1 cellular context compared by ENCODE assay signal in genomic region chr12:65666876-65667275, GRCh38.
TF ChIP-seq lines count a peak whose summit lies in the region.

No MANE protein-coding gene starts in this region.

TF ChIP-seq in K562, 482 proteins besides CTCF, POLR2A, EP300 and RAD21 (continued from another document and continues in another):
- peak; percentile 59 for TF ChIP-seq TEAD4 (IDR thresholded peaks at IDR 0.05; ENCODE audit: low read length)
- TF ChIP-seq TEAD4 (CRISPR knock-in tag; IDR thresholded peaks at IDR 0.05; ENCODE audit: borderline replicate concordance): no peak
- no peak for TF ChIP-seq ATF1 (CRISPR knock-in tag; IDR thresholded peaks at IDR 0.05)
- peak; percentile 68 for TF ChIP-seq ATF1 (tag; IDR thresholded peaks at IDR 0.05)
- peak; percentile 34; the same call in 1 of the 2 replicates for TF ChIP-seq L3MBTL2 (IDR thresholded peaks at IDR 0.05)
- peak; percentile 85 for TF ChIP-seq ARID1B (IDR thresholded peaks at IDR 0.05)
- TF ChIP-seq JUN (IDR thresholded peaks at IDR 0.05; ENCODE audit: borderline replicate concordance, low read depth, low read length): peak; percentile 57; the same call in 1 of the 2 replicates
- no peak for TF ChIP-seq JUN (CRISPR knock-in tag; IDR thresholded peaks at IDR 0.05; ENCODE audit: borderline replicate concordance)
- no peak for TF ChIP-seq NR4A1 (CRISPR knock-in tag; IDR thresholded peaks at IDR 0.05)
- TF ChIP-seq NR4A1 (tag; IDR thresholded peaks at IDR 0.05): 0 out of 2 replicates have a peak, but pooled peaks have one; percentile 18
- TF ChIP-seq HMBOX1 (IDR thresholded peaks at IDR 0.05): peak; percentile 39; the same call in 1 of the 2 replicates
- 0 out of 2 replicates have a peak, but pooled peaks have one; percentile 32 for TF ChIP-seq ZNF311 (CRISPR knock-in tag; IDR thresholded peaks at IDR 0.05)
- TF ChIP-seq HDAC2 (IDR thresholded peaks at IDR 0.05): peak; percentile 56; the same call in 1 of the 2 replicates
- TF ChIP-seq NBN (IDR thresholded peaks at IDR 0.05; ENCODE audit: low read depth): 0 out of 2 replicates have a peak, but pooled peaks have one; percentile 33
- no peak for TF ChIP-seq IFI16 (CRISPR knock-in tag; IDR thresholded peaks at IDR 0.05)
- TF ChIP-seq, protein P1, sequence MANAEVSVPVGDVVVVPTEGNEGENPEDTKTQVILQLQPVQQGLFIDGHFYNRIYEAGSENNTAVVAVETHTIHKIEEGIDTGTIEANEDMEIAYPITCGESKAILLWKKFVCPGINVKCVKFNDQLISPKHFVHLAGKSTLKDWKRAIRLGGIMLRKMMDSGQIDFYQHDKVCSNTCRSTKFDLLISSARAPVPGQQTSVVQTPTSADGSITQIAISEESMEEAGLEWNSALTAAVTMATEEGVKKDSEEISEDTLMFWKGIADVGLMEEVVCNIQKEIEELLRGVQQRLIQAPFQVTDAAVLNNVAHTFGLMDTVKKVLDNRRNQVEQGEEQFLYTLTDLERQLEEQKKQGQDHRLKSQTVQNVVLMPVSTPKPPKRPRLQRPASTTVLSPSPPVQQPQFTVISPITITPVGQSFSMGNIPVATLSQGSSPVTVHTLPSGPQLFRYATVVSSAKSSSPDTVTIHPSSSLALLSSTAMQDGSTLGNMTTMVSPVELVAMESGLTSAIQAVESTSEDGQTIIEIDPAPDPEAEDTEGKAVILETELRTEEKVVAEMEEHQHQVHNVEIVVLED (CRISPR knock-in tag; IDR thresholded peaks at IDR 0.05): no peak
- TF ChIP-seq SMARCA4 (IDR thresholded peaks at IDR 0.05): peak; percentile 87
- TF ChIP-seq, protein P2, sequence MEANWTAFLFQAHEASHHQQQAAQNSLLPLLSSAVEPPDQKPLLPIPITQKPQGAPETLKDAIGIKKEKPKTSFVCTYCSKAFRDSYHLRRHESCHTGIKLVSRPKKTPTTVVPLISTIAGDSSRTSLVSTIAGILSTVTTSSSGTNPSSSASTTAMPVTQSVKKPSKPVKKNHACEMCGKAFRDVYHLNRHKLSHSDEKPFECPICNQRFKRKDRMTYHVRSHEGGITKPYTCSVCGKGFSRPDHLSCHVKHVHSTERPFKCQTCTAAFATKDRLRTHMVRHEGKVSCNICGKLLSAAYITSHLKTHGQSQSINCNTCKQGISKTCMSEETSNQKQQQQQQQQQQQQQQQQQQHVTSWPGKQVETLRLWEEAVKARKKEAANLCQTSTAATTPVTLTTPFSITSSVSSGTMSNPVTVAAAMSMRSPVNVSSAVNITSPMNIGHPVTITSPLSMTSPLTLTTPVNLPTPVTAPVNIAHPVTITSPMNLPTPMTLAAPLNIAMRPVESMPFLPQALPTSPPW (CRISPR knock-in tag; IDR thresholded peaks at IDR 0.05): peak; percentile 30; the same call in 1 of the 2 replicates
- no peak for TF ChIP-seq FOXK1 (CRISPR knock-in tag; IDR thresholded peaks at IDR 0.05; ENCODE audit: borderline replicate concordance)
- peak; percentile 74 for TF ChIP-seq SMARCC2 (IDR thresholded peaks at IDR 0.05; ENCODE audit: low read depth)
- TF ChIP-seq, protein P3, sequence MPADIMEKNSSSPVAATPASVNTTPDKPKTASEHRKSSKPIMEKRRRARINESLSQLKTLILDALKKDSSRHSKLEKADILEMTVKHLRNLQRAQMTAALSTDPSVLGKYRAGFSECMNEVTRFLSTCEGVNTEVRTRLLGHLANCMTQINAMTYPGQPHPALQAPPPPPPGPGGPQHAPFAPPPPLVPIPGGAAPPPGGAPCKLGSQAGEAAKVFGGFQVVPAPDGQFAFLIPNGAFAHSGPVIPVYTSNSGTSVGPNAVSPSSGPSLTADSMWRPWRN (IDR thresholded peaks at IDR 0.05; ENCODE audit: low read depth): no peak
- no peak for TF ChIP-seq SFPQ (IDR thresholded peaks at IDR 0.05; ENCODE audit: low read depth, low read length)
- TF ChIP-seq DPF2 (IDR thresholded peaks at IDR 0.05): peak; percentile 82
- TF ChIP-seq CREM (IDR thresholded peaks at IDR 0.05; ENCODE audit: low read depth): peak; percentile 84
- peak; percentile 86; the same call in 1 of the 2 replicates for TF ChIP-seq DMBX1 (CRISPR knock-in tag; IDR thresholded peaks at IDR 0.05; ENCODE audit: borderline replicate concordance)
- no peak for TF ChIP-seq NR2C1 (IDR thresholded peaks at IDR 0.05)
- TF ChIP-seq NR2C1 (tag; IDR thresholded peaks at IDR 0.05): peak; percentile 38
- no peak for TF ChIP-seq FOXJ3 (CRISPR knock-in tag; IDR thresholded peaks at IDR 0.05)
- no peak for TF ChIP-seq TCF7 (IDR thresholded peaks at IDR 0.05; ENCODE audit: borderline replicate concordance)
- no peak for TF ChIP-seq ZNF707 (CRISPR knock-in tag; conservative IDR thresholded peaks at IDR 0.05)
- peak; percentile 37; the same call in 1 of the 2 replicates for TF ChIP-seq ZKSCAN8 (CRISPR knock-in tag; IDR thresholded peaks at IDR 0.05)
- TF ChIP-seq ZNF75A (CRISPR knock-in tag; IDR thresholded peaks at IDR 0.05): no peak
- TF ChIP-seq, protein P4, sequence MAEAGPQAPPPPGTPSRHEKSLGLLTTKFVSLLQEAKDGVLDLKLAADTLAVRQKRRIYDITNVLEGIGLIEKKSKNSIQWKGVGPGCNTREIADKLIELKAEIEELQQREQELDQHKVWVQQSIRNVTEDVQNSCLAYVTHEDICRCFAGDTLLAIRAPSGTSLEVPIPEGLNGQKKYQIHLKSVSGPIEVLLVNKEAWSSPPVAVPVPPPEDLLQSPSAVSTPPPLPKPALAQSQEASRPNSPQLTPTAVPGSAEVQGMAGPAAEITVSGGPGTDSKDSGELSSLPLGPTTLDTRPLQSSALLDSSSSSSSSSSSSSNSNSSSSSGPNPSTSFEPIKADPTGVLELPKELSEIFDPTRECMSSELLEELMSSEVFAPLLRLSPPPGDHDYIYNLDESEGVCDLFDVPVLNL (CRISPR knock-in tag; IDR thresholded peaks at IDR 0.05; ENCODE audit: low read depth): no peak
- TF ChIP-seq ZNF316 (IDR thresholded peaks at IDR 0.05): no peak
- TF ChIP-seq NEUROD1 (IDR thresholded peaks at IDR 0.05; ENCODE audit: borderline replicate concordance, low read depth, low read length, partially characterized antibody): peak; percentile 19
- TF ChIP-seq BACH1 (tag; IDR thresholded peaks at IDR 0.05): peak; percentile 35; the same call in 1 of the 2 replicates
- peak; percentile 92 for TF ChIP-seq JUND (IDR thresholded peaks at IDR 0.05; ENCODE audit: borderline replicate concordance, low read depth, low read length)
- TF ChIP-seq JUND (tag; IDR thresholded peaks at IDR 0.05; ENCODE audit: borderline replicate concordance, low read depth, low read length): peak; percentile 89; the same call in 2 of the 3 replicates
- TF ChIP-seq, protein P5, sequence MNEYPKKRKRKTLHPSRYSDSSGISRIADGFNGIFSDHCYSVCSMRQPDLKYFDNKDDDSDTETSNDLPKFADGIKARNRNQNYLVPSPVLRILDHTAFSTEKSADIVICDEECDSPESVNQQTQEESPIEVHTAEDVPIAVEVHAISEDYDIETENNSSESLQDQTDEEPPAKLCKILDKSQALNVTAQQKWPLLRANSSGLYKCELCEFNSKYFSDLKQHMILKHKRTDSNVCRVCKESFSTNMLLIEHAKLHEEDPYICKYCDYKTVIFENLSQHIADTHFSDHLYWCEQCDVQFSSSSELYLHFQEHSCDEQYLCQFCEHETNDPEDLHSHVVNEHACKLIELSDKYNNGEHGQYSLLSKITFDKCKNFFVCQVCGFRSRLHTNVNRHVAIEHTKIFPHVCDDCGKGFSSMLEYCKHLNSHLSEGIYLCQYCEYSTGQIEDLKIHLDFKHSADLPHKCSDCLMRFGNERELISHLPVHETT (CRISPR knock-in tag; conservative IDR thresholded peaks at IDR 0.05 in 1 of 2, IDR thresholded peaks at IDR 0.05 in 1 of 2): peak in 1 of 2 experiments; percentile 62; a peak in 1 of 4 replicates
- TF ChIP-seq, protein P6, sequence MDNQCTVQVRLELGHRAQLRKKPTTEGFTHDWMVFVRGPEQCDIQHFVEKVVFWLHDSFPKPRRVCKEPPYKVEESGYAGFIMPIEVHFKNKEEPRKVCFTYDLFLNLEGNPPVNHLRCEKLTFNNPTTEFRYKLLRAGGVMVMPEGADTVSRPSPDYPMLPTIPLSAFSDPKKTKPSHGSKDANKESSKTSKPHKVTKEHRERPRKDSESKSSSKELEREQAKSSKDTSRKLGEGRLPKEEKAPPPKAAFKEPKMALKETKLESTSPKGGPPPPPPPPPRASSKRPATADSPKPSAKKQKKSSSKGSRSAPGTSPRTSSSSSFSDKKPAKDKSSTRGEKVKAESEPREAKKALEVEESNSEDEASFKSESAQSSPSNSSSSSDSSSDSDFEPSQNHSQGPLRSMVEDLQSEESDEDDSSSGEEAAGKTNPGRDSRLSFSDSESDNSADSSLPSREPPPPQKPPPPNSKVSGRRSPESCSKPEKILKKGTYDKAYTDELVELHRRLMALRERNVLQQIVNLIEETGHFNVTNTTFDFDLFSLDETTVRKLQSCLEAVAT (IDR thresholded peaks at IDR 0.05): peak in 1 of 2 experiments; percentile 40; a peak in 1 of 4 replicates
- TF ChIP-seq ZNF175 (CRISPR knock-in tag; IDR thresholded peaks at IDR 0.05; ENCODE audit: low read depth): 0 out of 2 replicates have a peak, but pooled peaks have one; percentile 60
- peak; percentile 91 for TF ChIP-seq ZNF592 (IDR thresholded peaks at IDR 0.05)
- no peak for TF ChIP-seq BRD4 (IDR thresholded peaks at IDR 0.05)
- no peak for TF ChIP-seq ATF6 (CRISPR knock-in tag; IDR thresholded peaks at IDR 0.05)
- TF ChIP-seq, protein P7, sequence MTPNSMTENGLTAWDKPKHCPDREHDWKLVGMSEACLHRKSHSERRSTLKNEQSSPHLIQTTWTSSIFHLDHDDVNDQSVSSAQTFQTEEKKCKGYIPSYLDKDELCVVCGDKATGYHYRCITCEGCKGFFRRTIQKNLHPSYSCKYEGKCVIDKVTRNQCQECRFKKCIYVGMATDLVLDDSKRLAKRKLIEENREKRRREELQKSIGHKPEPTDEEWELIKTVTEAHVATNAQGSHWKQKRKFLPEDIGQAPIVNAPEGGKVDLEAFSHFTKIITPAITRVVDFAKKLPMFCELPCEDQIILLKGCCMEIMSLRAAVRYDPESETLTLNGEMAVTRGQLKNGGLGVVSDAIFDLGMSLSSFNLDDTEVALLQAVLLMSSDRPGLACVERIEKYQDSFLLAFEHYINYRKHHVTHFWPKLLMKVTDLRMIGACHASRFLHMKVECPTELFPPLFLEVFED (CRISPR knock-in tag; conservative IDR thresholded peaks at IDR 0.05): peak; percentile 8; the same call in 1 of the 2 replicates
